In genomic region chr11:93116641-93117577, GRCh38 we compare ENCODE assay signal across 23 cellular contexts.
A peak's percentile ranks its signal among the peaks of the same experiment; 100 is the strongest.
DNase-seq lines count a peak whose midpoint lies in the region; ATAC-seq and TF ChIP-seq lines count a peak whose summit lies in the region.
"Had no signal": no experiment of that assay in that cellular context is flagged by ENCODE, and none has a peak within 500 bp of the region (broad histone marks: within the 10 kb centered on the region; RNA-seq: fewer than 3 reads in every experiment).

No MANE protein-coding gene starts in this region.

- H3K4me3 ChIP-seq in Jurkat, Clone E6-1 (ENCODE audit: low read length): no peak overlapping the region
- H3K4me3 ChIP-seq in endodermal cell (ENCODE audit: low read length): peak overlapping the region; percentile 31
- H3K4me3 ChIP-seq: cardiac muscle cell, esophagus squamous epithelium, vagina had no signal

- peak; percentile 8 for DNase-seq in Jurkat, Clone E6-1 (ENCODE audit: low read depth, low spot score)
- DNase-seq in endodermal cell: peak; percentile 88
- DNase-seq in nephron progenitor cell: no peak
- DNase-seq in COLO829 (ENCODE audit: low spot score): no peak
- DNase-seq in GDM1 (lab: John Stamatoyannopoulos, UW): no peak
- DNase-seq in T-helper 9 cell: no peak
- DNase-seq: activated naive CD8-positive, alpha-beta T cell treated with anti-CD3 and anti-CD28 coated beads, Interleukin-2, amount 50 U/mL, for 24 hours; CD4-positive, CD25-positive, alpha-beta regulatory T cell; esophagus squamous epithelium; head of caudate nucleus; left cardiac atrium; midbrain; NCI-H1436; NCI-H345; occipital lobe; T-helper 17 cell had no signal

- 11 to 34% methylated on average over 3 to 7 of the region's 7 CpGs for WGBS in endodermal cell (ENCODE audit: insufficient coverage in 1 of 2, insufficient read length in 1 of 2), 2 experiments

- no peaks in the 10 kb centered on the region for H3K9me3 ChIP-seq in ES-I3 (ENCODE audit: control insufficient read depth, insufficient read depth, low read length)
- peaks cover 23% of the 10 kb centered on the region for H3K9me3 ChIP-seq in endodermal cell (ENCODE audit: control insufficient read depth, low read length)
- H3K9me3 ChIP-seq: esophagus squamous epithelium, vagina had no signal

- H3K4me1 ChIP-seq in ES-I3 (ENCODE audit: insufficient read depth, low read length) (peaks cover 29% of the 10 kb centered on the region), endodermal cell (ENCODE audit: control insufficient read depth, insufficient read depth, low read length) (peaks cover 18% of the 10 kb centered on the region)
- H3K4me1 ChIP-seq: esophagus squamous epithelium, vagina had no signal

- no peaks in the 10 kb centered on the region for H3K27me3 ChIP-seq in endodermal cell (ENCODE audit: control insufficient read depth, insufficient read depth, low read length, poor library complexity, severe bottlenecking)
- H3K27me3 ChIP-seq: cardiac muscle cell, vagina had no signal

- H3K36me3 Mint-ChIP-seq in endodermal cell (ENCODE audit: low read depth) (peaks cover 4% of the 10 kb centered on the region), nephron progenitor cell (ENCODE audit: low read depth) (no peaks in the 10 kb centered on the region)
- H3K36me3 Mint-ChIP-seq: CD4-positive, CD25-positive, alpha-beta regulatory T cell had no signal

- H3K4me3 Mint-ChIP-seq in endodermal cell (peak overlapping the region; percentile 13), nephron progenitor cell (peak overlapping the region; percentile 2)
- H3K4me3 Mint-ChIP-seq: activated naive CD8-positive, alpha-beta T cell treated with anti-CD3 and anti-CD28 coated beads, Interleukin-2, amount 50 U/mL, for 24 hours; activated T-helper 17 cell treated with anti-CD3 and anti-CD28 coated beads, Interleukin-2, amount 50 U/mL, for 72 hours; CD4-positive, CD25-positive, alpha-beta regulatory T cell; T-helper 17 cell had no signal

- H3K27me3 Mint-ChIP-seq in endodermal cell (ENCODE audit: insufficient read depth) (peaks cover 13% of the 10 kb centered on the region), nephron progenitor cell (ENCODE audit: low read depth, poor library complexity) (peaks cover 9% of the 10 kb centered on the region)

- H3K36me3 ChIP-seq in ES-I3 (ENCODE audit: insufficient read depth, low read length): no peaks in the 10 kb centered on the region
- no peaks in the 10 kb centered on the region for H3K36me3 ChIP-seq in endodermal cell (ENCODE audit: control insufficient read depth, insufficient read depth, low read length)
- H3K36me3 ChIP-seq: cardiac muscle cell, esophagus squamous epithelium, vagina had no signal

- no peak for TF ChIP-seq CTCF in endodermal cell (conservative IDR thresholded peaks at IDR 0.05)
- TF ChIP-seq CTCF in nephron progenitor cell (IDR thresholded peaks at IDR 0.05): no peak

- H3K9ac ChIP-seq in ES-I3 (ENCODE audit: low read depth, low read length): peak overlapping the region; percentile 23
- no peak overlapping the region for H3K9ac ChIP-seq in endodermal cell (ENCODE audit: extremely low read depth, low read length, poor library complexity, severe bottlenecking)

- peaks cover 3% of the 10 kb centered on the region for H3K9me3 Mint-ChIP-seq in endodermal cell
- H3K9me3 Mint-ChIP-seq in nephron progenitor cell: peaks cover 3% of the 10 kb centered on the region
- H3K9me3 Mint-ChIP-seq: activated naive CD8-positive, alpha-beta T cell treated with anti-CD3 and anti-CD28 coated beads, Interleukin-2, amount 50 U/mL, for 24 hours had no signal

- peak overlapping the region; percentile 25 for H3K27ac ChIP-seq in endodermal cell (ENCODE audit: low read depth, low read length)
- H3K27ac ChIP-seq: cardiac muscle cell, esophagus squamous epithelium, HL-60, vagina had no signal

- H3K27ac Mint-ChIP-seq in endodermal cell (peak overlapping the region; percentile 95), nephron progenitor cell (no peak overlapping the region)
- H3K27ac Mint-ChIP-seq: activated naive CD8-positive, alpha-beta T cell treated with anti-CD3 and anti-CD28 coated beads, Interleukin-2, amount 50 U/mL, for 24 hours; activated T-helper 17 cell treated with anti-CD3 and anti-CD28 coated beads, Interleukin-2, amount 50 U/mL, for 72 hours; CD4-positive, CD25-positive, alpha-beta regulatory T cell; T-helper 17 cell had no signal

- peaks cover 58% of the 10 kb centered on the region for H3K4me1 Mint-ChIP-seq in endodermal cell
- peaks cover 31% of the 10 kb centered on the region for H3K4me1 Mint-ChIP-seq in nephron progenitor cell
- H3K4me1 Mint-ChIP-seq: activated naive CD8-positive, alpha-beta T cell treated with anti-CD3 and anti-CD28 coated beads, Interleukin-2, amount 50 U/mL, for 24 hours; activated T-helper 17 cell treated with anti-CD3 and anti-CD28 coated beads, Interleukin-2, amount 50 U/mL, for 72 hours; CD4-positive, CD25-positive, alpha-beta regulatory T cell; T-helper 17 cell had no signal

- no peak for ATAC-seq in HG03045 (IDR thresholded peaks at IDR 0.05; ENCODE audit: unreplicated experiment)
- ATAC-seq: activated naive CD8-positive, alpha-beta T cell treated with anti-CD3 and anti-CD28 coated beads, Interleukin-2, amount 50 U/mL, for 24 hours; activated T-helper 17 cell treated with anti-CD3 and anti-CD28 coated beads, Interleukin-2, amount 50 U/mL, for 72 hours; left cardiac atrium; sciatic nerve; T-helper 17 cell had no signal

Comparison
In these comparisons a context has a peak if more than half of its experiments do, and no peak if none do; other contexts are left out.
1. DNase-seq: peak in Jurkat, Clone E6-1 (single experiment) and endodermal cell (single experiment); none in nephron progenitor cell (single experiment), COLO829 (single experiment), GDM1 (single experiment) and T-helper 9 cell (single experiment).